8 cellular contexts compared by ENCODE assay signal in genomic region chr13:44117351-44117750, GRCh38.
DNase-seq lines count a peak whose midpoint lies in the region; ATAC-seq and TF ChIP-seq lines count a peak whose summit lies in the region.

No MANE protein-coding gene starts in this region.

- no peak overlapping the region for H4K8ac ChIP-seq in mesendoderm (ENCODE audit: low read depth, low read length)

- DNase-seq in BJ (ENCODE audit: low read depth) = peak; percentile 8
- DNase-seq in LHCN-M2 (ENCODE audit: low read depth) = peak; percentile 30
- DNase-seq in effector memory CD8-positive, alpha-beta T cell = no peak
- DNase-seq in mesendoderm = peak; percentile 57
- DNase-seq in putamen (ENCODE audit: low spot score) = no peak
- DNase-seq in NCI-H526 treated with DMSO at 0.1 percent for 48 hours (lab: John Stamatoyannopoulos, UW) = no peak
- DNase-seq in NCI-H345 treated with DMSO at 0.1 percent for 48 hours (lab: John Stamatoyannopoulos, UW; ENCODE audit: unreplicated experiment) = no peak
- DNase-seq in NCI-H1048 (lab: John Stamatoyannopoulos, UW) = no peak

- no peak overlapping the region for H2AK5ac ChIP-seq in mesendoderm (ENCODE audit: low read length)

- H2BK120ac ChIP-seq in mesendoderm (ENCODE audit: low read depth, low read length) = no peak overlapping the region

- H3K27me3 Mint-ChIP-seq in effector memory CD8-positive, alpha-beta T cell = no peaks in the 10 kb centered on the region

- no peak overlapping the region for H3K27ac ChIP-seq in mesendoderm (ENCODE audit: low read depth, low read length)

- H4K5ac ChIP-seq in mesendoderm (ENCODE audit: low read length) = no peak overlapping the region

- no peaks in the 10 kb centered on the region for H3K36me3 Mint-ChIP-seq in effector memory CD8-positive, alpha-beta T cell (ENCODE audit: insufficient read depth)

- no peaks in the 10 kb centered on the region for H3K9me3 Mint-ChIP-seq in effector memory CD8-positive, alpha-beta T cell

- H3K4me2 ChIP-seq in mesendoderm (ENCODE audit: low read length) = no peak overlapping the region

- H3K36me3 ChIP-seq in BJ (ENCODE audit: control insufficient read depth, insufficient read depth, low read length) = no peaks in the 10 kb centered on the region
- H3K36me3 ChIP-seq in mesendoderm (ENCODE audit: control insufficient read depth, insufficient read depth, low read length) = no peaks in the 10 kb centered on the region

- peak; percentile 48 for ATAC-seq in effector memory CD8-positive, alpha-beta T cell (replicated peaks)

- H3K4me1 ChIP-seq in mesendoderm (ENCODE audit: control insufficient read depth, low read depth, low read length) = no peaks in the 10 kb centered on the region

- H3K79me2 ChIP-seq in mesendoderm (ENCODE audit: control insufficient read depth, insufficient read depth, low read length) = no peaks in the 10 kb centered on the region

- POLR2A ChIA-PET in BJ (lab: Charles Lee) = no interaction called here

- CTCF ChIA-PET in BJ (lab: Yijun Ruan, JAX) = interaction anchor here (0.6 to 2.3 kb wide), 3 partner anchors 10 to 23 kb away, joined by 3 to 7 read pairs (median 3); no protein-coding TSS in a partner anchor

- peaks cover 23 to 47% of the 10 kb centered on the region in 2 donors for H3K4me1 Mint-ChIP-seq in effector memory CD8-positive, alpha-beta T cell (ENCODE audit: low read depth in 2 of 2)

- no peak for TF ChIP-seq CTCF in BJ (IDR thresholded peaks at IDR 0.05; ENCODE audit: insufficient read depth, low read depth, low read length)

- no peak overlapping the region for H2BK5ac ChIP-seq in mesendoderm (ENCODE audit: low read length)

- H3K79me1 ChIP-seq in mesendoderm (ENCODE audit: low read length) = no peaks in the 10 kb centered on the region

- H3K4ac ChIP-seq in mesendoderm (ENCODE audit: low read depth, low read length) = no peak overlapping the region

- no peak overlapping the region for H3K4me3 ChIP-seq in BJ (ENCODE audit: low read depth, low read length)
- no peak overlapping the region for H3K4me3 ChIP-seq in mesendoderm (ENCODE audit: low read length)

- no peaks in the 10 kb centered on the region; the same call in 1 of the 2 replicates for H3K27me3 ChIP-seq in BJ (ENCODE audit: control insufficient read depth, insufficient read depth, low read length)
- H3K27me3 ChIP-seq in mesendoderm (ENCODE audit: insufficient read depth, low read length, poor library complexity) = no peaks in the 10 kb centered on the region

- peak overlapping the region; percentile 67 to 73 for H3K27ac Mint-ChIP-seq in effector memory CD8-positive, alpha-beta T cell

- no CpG with 5 or more reads among the region's 3 CpGs for WGBS in mesendoderm (ENCODE audit: extremely low coverage, insufficient coverage, low lambda C conversion rate)

- no peak overlapping the region for H3K18ac ChIP-seq in mesendoderm (ENCODE audit: low read length)

- no peak overlapping the region for H2BK15ac ChIP-seq in mesendoderm (replicated peaks; ENCODE audit: low read depth)

- H3K56ac ChIP-seq in mesendoderm (ENCODE audit: low read length) = no peak overlapping the region

- H3K4me3 Mint-ChIP-seq in effector memory CD8-positive, alpha-beta T cell = peak overlapping the region in 1 of 2 donors; percentile 26

- no peak overlapping the region for H3K23ac ChIP-seq in mesendoderm (ENCODE audit: low read length)

- no peak overlapping the region for H3K9ac ChIP-seq in mesendoderm (ENCODE audit: low read length)

Comparison
In these comparisons a context has a peak if more than half of its experiments do, and no peak if none do; other contexts are left out.
1. DNase-seq: peak in BJ (single experiment), LHCN-M2 (single experiment) and mesendoderm (single experiment); none in effector memory CD8-positive, alpha-beta T cell (0 of 3), putamen (single experiment), NCI-H526 treated with DMSO at 0.1 percent for 48 hours (single experiment), NCI-H345 treated with DMSO at 0.1 percent for 48 hours (single experiment) and NCI-H1048 (single experiment).